ENCODE assay signal across 11 cellular contexts in the genomic region with DNA sequence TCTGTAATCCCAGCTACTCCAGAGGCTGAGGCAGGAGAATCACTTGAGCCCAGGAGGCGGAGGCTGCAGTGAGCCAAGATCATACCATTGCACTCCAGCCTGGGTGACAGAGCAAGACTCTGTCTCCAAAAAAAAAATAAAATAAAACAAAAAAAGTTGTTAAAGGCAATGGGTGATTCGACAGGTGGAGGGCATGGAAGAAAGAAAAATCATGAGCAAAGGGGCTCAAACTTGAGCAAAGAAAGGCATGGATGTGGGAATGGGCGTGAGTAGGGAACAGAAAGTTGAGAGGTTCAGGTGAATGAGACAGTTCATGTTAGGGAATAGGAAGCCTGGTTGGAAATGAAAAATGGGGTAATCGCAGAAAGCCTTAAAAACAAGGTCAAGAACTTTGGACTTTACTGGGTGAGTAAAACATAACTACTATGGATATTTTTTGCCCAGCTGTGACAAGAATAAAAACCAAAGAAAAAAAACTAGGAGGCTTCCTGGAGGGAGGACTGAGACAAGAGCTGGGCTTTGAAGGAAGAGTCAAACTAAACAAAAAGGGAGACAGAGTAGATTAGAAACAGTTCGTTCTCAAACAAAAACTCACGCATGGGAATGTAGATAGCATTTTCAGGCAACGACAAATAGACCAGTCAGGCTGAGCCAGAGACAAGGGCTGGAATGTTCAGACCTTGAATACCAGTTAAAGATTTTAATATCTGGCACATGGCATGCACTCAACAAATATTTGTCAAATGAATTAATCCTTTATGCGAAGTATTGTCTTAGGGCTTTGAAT. TPM values are rescaled to one million over a fixed set of nuclear protein-coding genes. Genes with fewer than 3 reads are reported as not detected.
A peak's percentile ranks its signal among the peaks of the same experiment; 100 is the strongest.
DNase-seq lines count a peak whose midpoint lies in the region; ATAC-seq, FAIRE-seq and TF ChIP-seq lines count a peak whose summit lies in the region.
"Had no signal": no experiment of that assay in that cellular context is flagged by ENCODE, and none has a peak within 500 bp of the region (broad histone marks: within the 10 kb centered on the region; RNA-seq: fewer than 3 reads in every experiment).

No MANE protein-coding gene starts in this region.

- H3K27me3 ChIP-seq in cardiac muscle cell (no peaks in the 10 kb centered on the region), foreskin keratinocyte (no peaks in the 10 kb centered on the region)

- peaks cover 20% of the 10 kb centered on the region for H3K4me1 ChIP-seq in cardiac muscle cell (ENCODE audit: low read depth)
- peaks cover 16% of the 10 kb centered on the region for H3K4me1 ChIP-seq in foreskin keratinocyte

- H3K4me3 ChIP-seq in cardiac muscle cell = no peak overlapping the region

- H3K9me3 ChIP-seq in cardiac muscle cell (ENCODE audit: low read depth) = no peaks in the 10 kb centered on the region

- TF ChIP-seq CTCF in cardiac muscle cell (IDR thresholded peaks at IDR 0.05; ENCODE audit: low read depth, low read length) = no peak
- TF ChIP-seq CTCF in foreskin keratinocyte (conservative IDR thresholded peaks at IDR 0.05) = no peak

- FAIRE-seq in RCC 7860 (lab: Jason Lieb, UNC) = no peak
- FAIRE-seq: H54 had no signal

- H3K27ac ChIP-seq in cardiac muscle cell = peak overlapping the region; percentile 57
- H3K27ac ChIP-seq in foreskin keratinocyte = no peak overlapping the region

- ATAC-seq in central memory CD8-positive, alpha-beta T cell (replicated peaks; ENCODE audit: extremely low read depth, poor library complexity, severe bottlenecking) = no peak
- ATAC-seq in memory B cell (ENCODE audit: low read depth) (no peak), foreskin keratinocyte (no peak), HG03196 (IDR thresholded peaks at IDR 0.05; ENCODE audit: unreplicated experiment) (no peak), GM21737 (IDR thresholded peaks at IDR 0.05; ENCODE audit: unreplicated experiment) (no peak)

- no peaks in the 10 kb centered on the region for H3K27me3 Mint-ChIP-seq in central memory CD8-positive, alpha-beta T cell
- H3K27me3 Mint-ChIP-seq in memory B cell = no peaks in the 10 kb centered on the region

- peak in 1 of 2 donors; percentile 55 for DNase-seq in cardiac muscle cell (ENCODE audit: low read depth in 1 of 2, low spot score in 1 of 2)
- no peak for DNase-seq in cardiac septum (ENCODE audit: low spot score)
- DNase-seq in central memory CD8-positive, alpha-beta T cell (ENCODE audit: low spot score in 2 of 2) = no peak
- no peak for DNase-seq in memory B cell (ENCODE audit: low spot score in 2 of 2)
- no peak for DNase-seq in foreskin keratinocyte
- DNase-seq in RCC 7860 (ENCODE audit: low spot score) = no peak
- DNase-seq: activated effector memory CD4-positive, alpha-beta T cell treated with anti-CD3 and anti-CD28 coated beads, Interleukin-2, amount 50 U/mL, for 16 hours; T-helper 9 cell had no signal

- intact Hi-C loops in cardiac septum (cut with DNase I) = no loop called here

- no peak overlapping the region for H3K4me3 Mint-ChIP-seq in central memory CD8-positive, alpha-beta T cell
- no peak overlapping the region for H3K4me3 Mint-ChIP-seq in memory B cell

- peaks cover 23% of the 10 kb centered on the region for H3K4me1 Mint-ChIP-seq in central memory CD8-positive, alpha-beta T cell
- peaks cover 4% of the 10 kb centered on the region for H3K4me1 Mint-ChIP-seq in memory B cell

- no peaks in the 10 kb centered on the region for H3K9me3 Mint-ChIP-seq in central memory CD8-positive, alpha-beta T cell
- H3K9me3 Mint-ChIP-seq in memory B cell = no peaks in the 10 kb centered on the region

- peaks cover 15% of the 10 kb centered on the region for H3K36me3 Mint-ChIP-seq in central memory CD8-positive, alpha-beta T cell (ENCODE audit: insufficient read depth)
- H3K36me3 Mint-ChIP-seq in memory B cell = peaks cover 6% of the 10 kb centered on the region

- H3K27ac Mint-ChIP-seq in central memory CD8-positive, alpha-beta T cell (ENCODE audit: low read depth) = peak overlapping the region; percentile 33
- peak overlapping the region; percentile 54 for H3K27ac Mint-ChIP-seq in memory B cell

- no peaks in the 10 kb centered on the region for H3K36me3 ChIP-seq in cardiac muscle cell

RNA-seq across cellular contexts. Expression of a gene that starts 18.8 kb away (rescaled TPM):
- total RNA-seq in cardiac muscle cell (55.3 and 56.3 TPM in 2 replicates), cardiac septum (13.5 TPM), foreskin keratinocyte (42.0 and 44.5 TPM in 2 replicates)
- polyA plus RNA-seq in cardiac muscle cell (63.2 and 82.9 TPM in 2 replicates), foreskin keratinocyte (51.3 and 55.4 TPM in 2 replicates)

RNA-seq across cellular contexts. Expression of a gene that starts 22.0 kb away (rescaled TPM):
- total RNA-seq in cardiac muscle cell (18.3 and 28.6 TPM in 2 replicates), cardiac septum (9.7 TPM), foreskin keratinocyte (252 and 284 TPM in 2 replicates)
- polyA plus RNA-seq in cardiac muscle cell (34.4 and 46.6 TPM in 2 replicates), foreskin keratinocyte (214 and 218 TPM in 2 replicates)

RNA-seq across cellular contexts. Expression of a gene that starts 56.9 kb away (rescaled TPM):
- total RNA-seq in cardiac muscle cell = 9.0 and 11.3 TPM in 2 replicates
- polyA plus RNA-seq in cardiac muscle cell = 15.5 and 15.7 TPM in 2 replicates
- 0.75 TPM for total RNA-seq in cardiac septum
- 0.85 and 1.3 TPM in 2 replicates for total RNA-seq in foreskin keratinocyte
- 1.0 and 1.1 TPM in 2 replicates for polyA plus RNA-seq in foreskin keratinocyte

RNA-seq across cellular contexts. Expression of a gene that starts 57.7 kb away (rescaled TPM):
- total RNA-seq in cardiac muscle cell (31.3 and 31.4 TPM in 2 replicates), cardiac septum (9.1 TPM), foreskin keratinocyte (71.3 and 75.5 TPM in 2 replicates)
- polyA plus RNA-seq in cardiac muscle cell (33.9 and 40.8 TPM in 2 replicates), foreskin keratinocyte (39.4 and 52.8 TPM in 2 replicates)
